11 cellular contexts compared by ENCODE assay signal in the genomic region with DNA sequence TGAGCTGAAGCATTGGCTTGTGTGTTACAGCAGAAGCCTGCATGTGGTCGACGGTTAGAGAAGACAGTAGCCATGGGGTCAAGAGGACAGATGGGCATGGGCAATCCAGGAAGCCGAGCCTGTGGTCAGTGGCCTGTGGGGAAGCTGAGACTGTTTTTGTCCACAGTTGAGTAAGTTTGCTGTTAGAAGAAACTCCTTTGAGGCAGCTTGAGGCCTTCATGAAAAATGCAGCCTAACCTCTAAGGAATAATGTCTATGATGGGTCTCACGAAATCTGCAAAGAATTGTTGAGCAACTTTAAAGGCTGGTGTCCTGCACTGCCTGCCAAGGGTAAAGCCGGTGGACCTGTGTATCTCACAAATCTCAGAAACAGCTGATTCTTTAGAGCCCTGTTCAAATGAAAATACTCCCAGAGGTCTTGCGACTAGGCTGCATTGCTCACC.
DNase-seq lines count a peak whose midpoint lies in the region; ATAC-seq and TF ChIP-seq lines count a peak whose summit lies in the region.
"Had no signal": no experiment of that assay in that cellular context is flagged by ENCODE, and none has a peak within 500 bp of the region (broad histone marks: within the 10 kb centered on the region; RNA-seq: fewer than 3 reads in every experiment).

No MANE protein-coding gene starts in this region.

- peak; percentile 11 to 45 for ATAC-seq in right cardiac atrium
- ATAC-seq in GM21717 (IDR thresholded peaks at IDR 0.05; ENCODE audit: unreplicated experiment): no peak
- no peak for ATAC-seq in GM19452 (IDR thresholded peaks at IDR 0.05; ENCODE audit: unreplicated experiment)
- ATAC-seq in stimulated activated naive CD8-positive, alpha-beta T cell treated with anti-CD3 and anti-CD28 coated beads, Interleukin-15, amount 100 ng/mL, for 72 hours: no peak
- ATAC-seq: naive thymus-derived CD4-positive, alpha-beta T cell had no signal

- H3K27me3 ChIP-seq in right cardiac atrium (ENCODE audit: control insufficient read depth, insufficient read depth): no peaks in the 10 kb centered on the region

- H3K4me1 Mint-ChIP-seq in stimulated activated naive CD8-positive, alpha-beta T cell treated with anti-CD3 and anti-CD28 coated beads, Interleukin-15, amount 100 ng/mL, for 72 hours: no peaks in the 10 kb centered on the region

- DNase-seq in GOT3 (lab: John Stamatoyannopoulos, UW): peak; percentile 18
- peak; percentile 79 for DNase-seq in astrocyte of the spinal cord (ENCODE audit: low read depth, low spot score)
- peak in 1 of 3 donors; percentile 16 for DNase-seq in right cardiac atrium
- DNase-seq in Kasumi-1 (lab: John Stamatoyannopoulos, UW): no peak
- DNase-seq in stimulated activated naive CD8-positive, alpha-beta T cell treated with anti-CD3 and anti-CD28 coated beads, Interleukin-15, amount 100 ng/mL, for 72 hours: no peak
- DNase-seq: DMS153; naive thymus-derived CD4-positive, alpha-beta T cell; NCI-H2171 treated with DMSO at 0.1 percent for 48 hours had no signal

- H3K4me1 ChIP-seq in right cardiac atrium (ENCODE audit: control insufficient read depth, insufficient read depth, low read length): no peaks in the 10 kb centered on the region

- H3K27ac ChIP-seq in right cardiac atrium (ENCODE audit: low read length) (no peak overlapping the region), skin epidermis (peak overlapping the region in 13 of 21 experiments; percentile 1 to 66 (median 43))

- peaks cover 0 to 7% of the 10 kb centered on the region in 2 donors for H3K9me3 Mint-ChIP-seq in stimulated activated naive CD8-positive, alpha-beta T cell treated with anti-CD3 and anti-CD28 coated beads, Interleukin-15, amount 100 ng/mL, for 72 hours

- no peaks in the 10 kb centered on the region for H3K27me3 Mint-ChIP-seq in stimulated activated naive CD8-positive, alpha-beta T cell treated with anti-CD3 and anti-CD28 coated beads, Interleukin-15, amount 100 ng/mL, for 72 hours

- H3K9me3 ChIP-seq in right cardiac atrium (ENCODE audit: control insufficient read depth, low read length): no peaks in the 10 kb centered on the region

- in situ Hi-C loops in astrocyte of the spinal cord (cut with HindIII; ENCODE audit: low sequenced_read_pairs): no loop called here

- no peak overlapping the region for H3K4me3 Mint-ChIP-seq in stimulated activated naive CD8-positive, alpha-beta T cell treated with anti-CD3 and anti-CD28 coated beads, Interleukin-15, amount 100 ng/mL, for 72 hours
- H3K4me3 Mint-ChIP-seq: naive thymus-derived CD4-positive, alpha-beta T cell had no signal

- H3K27ac Mint-ChIP-seq in stimulated activated naive CD8-positive, alpha-beta T cell treated with anti-CD3 and anti-CD28 coated beads, Interleukin-15, amount 100 ng/mL, for 72 hours: no peak overlapping the region
- H3K27ac Mint-ChIP-seq: naive thymus-derived CD4-positive, alpha-beta T cell had no signal

- intact Hi-C loops in right cardiac atrium (cut with DNase I): no loop called here

- no peak overlapping the region for H3K4me3 ChIP-seq in astrocyte of the spinal cord (ENCODE audit: low read depth, low read length)
- no peak overlapping the region for H3K4me3 ChIP-seq in right cardiac atrium (ENCODE audit: low read length)
- no peak overlapping the region for H3K4me3 ChIP-seq in skin epidermis

- TF ChIP-seq CTCF in astrocyte of the spinal cord (IDR thresholded peaks at IDR 0.05; ENCODE audit: low read depth, low read length): no peak

- 55% methylated on average over 6 of the region's 6 CpGs for WGBS in right cardiac atrium

Comparison
In these comparisons a context has a peak if more than half of its experiments do, and no peak if none do; other contexts are left out.
1. DNase-seq: peak in GOT3 (single experiment) and astrocyte of the spinal cord (single experiment); none in Kasumi-1 (0 of 2) and stimulated activated naive CD8-positive, alpha-beta T cell treated with anti-CD3 and anti-CD28 coated beads, Interleukin-15, amount 100 ng/mL, for 72 hours (0 of 2).
2. ATAC-seq: peak in right cardiac atrium (2 of 2); none in GM21717 (single experiment), GM19452 (single experiment) and stimulated activated naive CD8-positive, alpha-beta T cell treated with anti-CD3 and anti-CD28 coated beads, Interleukin-15, amount 100 ng/mL, for 72 hours (single experiment).